ENCODE assay signal across 9 cellular contexts in genomic region chr1:21292503-21292990, GRCh38. TPM values are rescaled to one million over a fixed set of nuclear protein-coding genes. Genes with fewer than 3 reads are reported as not detected.
DNase-seq lines count a peak whose midpoint lies in the region; ATAC-seq and TF ChIP-seq lines count a peak whose summit lies in the region.
"Had no signal": no experiment of that assay in that cellular context is flagged by ENCODE, and none has a peak within 500 bp of the region (broad histone marks: within the 10 kb centered on the region; RNA-seq: fewer than 3 reads in every experiment).

No MANE protein-coding gene starts in this region.

- no peak for DNase-seq in activated T-cell treated with anti-CD3 and anti-CD28 coated beads, Interleukin-2, amount 50 U/mL, for 72 hours
- DNase-seq in activated T-cell treated with anti-CD3 and anti-CD28 coated beads, Interleukin-2, amount 50 U/mL, for 1 hour, result no peak
- no peak for DNase-seq in activated CD4-positive, alpha-beta memory T cell treated with anti-CD3 and anti-CD28 coated beads, Interleukin-2, amount 10 ng/mL, durations not matched to agents 7 days and 5 days
- no peak for DNase-seq in lower lobe of right lung
- no peak for DNase-seq in tibial nerve (ENCODE audit: low spot score in 2 of 2)
- no peak for DNase-seq in thyroid gland
- DNase-seq in globus pallidus (ENCODE audit: low spot score), result no peak
- no peak for DNase-seq in dedifferentiated amniotic fluid mesenchymal stem cell (ENCODE audit: extremely low spot score)
- DNase-seq: NCI-H146 had no signal

- no peaks in the 10 kb centered on the region for H3K27me3 Mint-ChIP-seq in activated T-cell treated with anti-CD3 and anti-CD28 coated beads, Interleukin-2, amount 50 U/mL, for 72 hours (ENCODE audit: low read depth)
- no peaks in the 10 kb centered on the region for H3K27me3 Mint-ChIP-seq in activated CD4-positive, alpha-beta memory T cell treated with anti-CD3 and anti-CD28 coated beads, Interleukin-2, amount 10 ng/mL, durations not matched to agents 7 days and 5 days

- TF ChIP-seq POLR2A in tibial nerve (IDR thresholded peaks at IDR 0.05) (no peak), thyroid gland (IDR thresholded peaks at IDR 0.05) (no peak)

- TF ChIP-seq EP300 in tibial nerve (IDR thresholded peaks at IDR 0.05), result peak in 1 of 2 donors; percentile 5

- H3K27ac ChIP-seq in lower lobe of right lung (peak overlapping the region; percentile 75), tibial nerve (peak overlapping the region; percentile 0 to 90 (median 82)), thyroid gland (peak overlapping the region in 1 of 3 donors; percentile 51)

- peaks cover 2 to 12% of the 10 kb centered on the region in 2 donors for H3K36me3 Mint-ChIP-seq in activated T-cell treated with anti-CD3 and anti-CD28 coated beads, Interleukin-2, amount 50 U/mL, for 72 hours (ENCODE audit: insufficient read depth in 2 of 2)
- H3K36me3 Mint-ChIP-seq in activated CD4-positive, alpha-beta memory T cell treated with anti-CD3 and anti-CD28 coated beads, Interleukin-2, amount 10 ng/mL, durations not matched to agents 7 days and 5 days (ENCODE audit: low read depth), result peaks cover 9% of the 10 kb centered on the region

- peak overlapping the region; percentile 31 for H3K4me3 ChIP-seq in lower lobe of right lung
- H3K4me3 ChIP-seq in tibial nerve, result no peak overlapping the region
- no peak overlapping the region for H3K4me3 ChIP-seq in thyroid gland (replicated peaks in 1 of 3)

- no peak for TF ChIP-seq CTCF in lower lobe of right lung (IDR thresholded peaks at IDR 0.05)
- TF ChIP-seq CTCF in tibial nerve (IDR thresholded peaks at IDR 0.05), result no peak
- no peak for TF ChIP-seq CTCF in thyroid gland (IDR thresholded peaks at IDR 0.05)

- H3K36me3 ChIP-seq in lower lobe of right lung (no peaks in the 10 kb centered on the region), tibial nerve (no peaks in the 10 kb centered on the region), thyroid gland (no peaks in the 10 kb centered on the region)

- no peaks in the 10 kb centered on the region for H3K9me3 Mint-ChIP-seq in activated T-cell treated with anti-CD3 and anti-CD28 coated beads, Interleukin-2, amount 50 U/mL, for 72 hours
- no peaks in the 10 kb centered on the region for H3K9me3 Mint-ChIP-seq in activated CD4-positive, alpha-beta memory T cell treated with anti-CD3 and anti-CD28 coated beads, Interleukin-2, amount 10 ng/mL, durations not matched to agents 7 days and 5 days

- H3K4me1 ChIP-seq in lower lobe of right lung (peaks cover 66% of the 10 kb centered on the region), tibial nerve (peaks cover 0 to 82% (median 53%) of the 10 kb centered on the region in 4 donors), thyroid gland (peaks cover 10 to 60% of the 10 kb centered on the region in 2 donors)

- H3K27ac Mint-ChIP-seq in activated T-cell treated with anti-CD3 and anti-CD28 coated beads, Interleukin-2, amount 50 U/mL, for 72 hours, result peak overlapping the region; percentile 92
- peak overlapping the region; percentile 98 for H3K27ac Mint-ChIP-seq in activated CD4-positive, alpha-beta memory T cell treated with anti-CD3 and anti-CD28 coated beads, Interleukin-2, amount 10 ng/mL, durations not matched to agents 7 days and 5 days

- H3K4me3 Mint-ChIP-seq in activated T-cell treated with anti-CD3 and anti-CD28 coated beads, Interleukin-2, amount 50 U/mL, for 72 hours, result peak overlapping the region; percentile 86 to 91
- H3K4me3 Mint-ChIP-seq in activated CD4-positive, alpha-beta memory T cell treated with anti-CD3 and anti-CD28 coated beads, Interleukin-2, amount 10 ng/mL, durations not matched to agents 7 days and 5 days, result peak overlapping the region; percentile 79

- H3K4me1 Mint-ChIP-seq in activated T-cell treated with anti-CD3 and anti-CD28 coated beads, Interleukin-2, amount 50 U/mL, for 72 hours (ENCODE audit: low read depth), result peaks cover 89% of the 10 kb centered on the region
- peaks cover 83% of the 10 kb centered on the region for H3K4me1 Mint-ChIP-seq in activated CD4-positive, alpha-beta memory T cell treated with anti-CD3 and anti-CD28 coated beads, Interleukin-2, amount 10 ng/mL, durations not matched to agents 7 days and 5 days

- no peaks in the 10 kb centered on the region for H3K27me3 ChIP-seq in lower lobe of right lung (ENCODE audit: low read depth)
- no peaks in the 10 kb centered on the region for H3K27me3 ChIP-seq in tibial nerve
- H3K27me3 ChIP-seq in thyroid gland, result no peaks in the 10 kb centered on the region

- intact Hi-C loops in lower lobe of right lung (cut with DNase I), result no loop called here
- intact Hi-C loops in thyroid gland (cut with DNase I), result no loop called here

- no peak for ATAC-seq in activated T-cell treated with anti-CD3 and anti-CD28 coated beads, Interleukin-2, amount 50 U/mL, for 72 hours (replicated peaks in 1 of 2)
- no peak for ATAC-seq in lower lobe of right lung

- 58 to 71% methylated on average over 3 of the region's 3 CpGs for WGBS in tibial nerve, 2 donors
- 63 to 69% methylated on average over 3 of the region's 3 CpGs for WGBS in thyroid gland, 2 donors

- CTCF ChIA-PET in activated CD4-positive, alpha-beta memory T cell treated with anti-CD3 and anti-CD28 coated beads, Interleukin-2, amount 10 ng/mL, durations not matched to agents 7 days and 5 days (lab: Charles Lee), result interaction anchor here (0.7 to 11.7 kb wide), 10 partner anchors 13 to 76 kb away, joined by 3 to 114 read pairs (median 4); no protein-coding TSS in a partner anchor

- POLR2A ChIA-PET in activated CD4-positive, alpha-beta memory T cell treated with anti-CD3 and anti-CD28 coated beads, Interleukin-2, amount 10 ng/mL, durations not matched to agents 7 days and 5 days (lab: Charles Lee), result interaction anchor here (0.6 to 8.6 kb wide), 11 partner anchors 12 to 506 kb away, joined by 3 to 140 read pairs (median 28); partner anchors contain the start of genes HP1BP3 and NBPF3

- H3K9me3 ChIP-seq in lower lobe of right lung, result no peaks in the 10 kb centered on the region
- H3K9me3 ChIP-seq in tibial nerve, result no peaks in the 10 kb centered on the region
- H3K9me3 ChIP-seq in thyroid gland, result no peaks in the 10 kb centered on the region

RNA-seq across cellular contexts. Expression of gene ECE1, which starts 2.3 kb away (rescaled TPM):
- total RNA-seq in activated T-cell treated with anti-CD3 and anti-CD28 coated beads, Interleukin-2, amount 50 U/mL, for 72 hours, result 100 to 1,000 TPM; 159 to 193 TPM
- 10 to 100 TPM; 85.3 to 87.9 TPM for total RNA-seq in activated CD4-positive, alpha-beta memory T cell treated with anti-CD3 and anti-CD28 coated beads, Interleukin-2, amount 10 ng/mL, durations not matched to agents 7 days and 5 days
- total RNA-seq in lower lobe of right lung (90.9 TPM), tibial nerve (100 to 1,000 TPM in 2 of 4 donors, 10 to 100 TPM in 2; 84.1 to 128 (median 110) TPM), thyroid gland (100 to 1,000 TPM in 2 of 4 donors, 10 to 100 TPM in 2; 74.5 to 146 (median 97.2) TPM)
